Comparison of ENCODE assay signal across 26 cellular contexts in genomic region chr1:220249522-220249921, GRCh38.
"Had no signal": no experiment of that assay in that cellular context is flagged by ENCODE, and none has a peak within 500 bp of the region (broad histone marks: within the 10 kb centered on the region; RNA-seq: fewer than 3 reads in every experiment).

No MANE protein-coding gene starts in this region.

- H3K4me3 ChIP-seq: adrenal gland, colonic mucosa, SK-N-MC had no signal

- ATAC-seq: activated T-helper 17 cell treated with anti-CD3 and anti-CD28 coated beads, Interleukin-2, amount 50 U/mL, for 72 hours; Panc1; Right ventricle myocardium inferior; T-cell had no signal

- DNase-seq: activated CD4-positive, alpha-beta memory T cell treated with anti-CD3 and anti-CD28 coated beads, Interleukin-2, amount 10 ng/mL, durations not matched to agents 7 days and 5 days; activated CD4-positive, alpha-beta T cell treated with anti-CD3 and anti-CD28 coated beads, Interleukin-2, amount 50 U/mL, for 1 hour; activated CD4-positive, CD25-positive, alpha-beta regulatory T cell; activated gamma-delta T cell; activated naive CD4-positive, alpha-beta T cell treated with anti-CD3 and anti-CD28 coated beads for 36 hours; activated T-cell treated with anti-CD3 and anti-CD28 coated beads for 4 hours; activated T-cell treated with anti-CD3 and anti-CD28 coated beads, Interleukin-2, amount 50 U/mL, for 48 hours; adrenal gland; anterior cingulate cortex; cerebellar nuclear complex; colonic mucosa; NCI-H146; NCI-H187 treated with DMSO at 0.1 percent for 48 hours; NCI-H345; NCI-H510A; NCI-H526 treated with DMSO at 0.1 percent for 48 hours; NCI-H82; RPMI8226; T-cell; T1000 had no signal

- H3K36me3 ChIP-seq: colonic mucosa had no signal

- H3K27me3 ChIP-seq: adrenal gland, colonic mucosa had no signal

- H3K27ac Mint-ChIP-seq: activated CD4-positive, alpha-beta memory T cell treated with anti-CD3 and anti-CD28 coated beads, Interleukin-2, amount 10 ng/mL, durations not matched to agents 7 days and 5 days; activated naive CD4-positive, alpha-beta T cell treated with anti-CD3 and anti-CD28 coated beads for 36 hours; activated naive CD8-positive, alpha-beta T cell; activated T-helper 17 cell treated with anti-CD3 and anti-CD28 coated beads, Interleukin-2, amount 50 U/mL, for 72 hours; T-cell had no signal

- H3K4me1 Mint-ChIP-seq: activated CD4-positive, alpha-beta memory T cell treated with anti-CD3 and anti-CD28 coated beads, Interleukin-2, amount 10 ng/mL, durations not matched to agents 7 days and 5 days; activated T-helper 17 cell treated with anti-CD3 and anti-CD28 coated beads, Interleukin-2, amount 50 U/mL, for 72 hours had no signal

- H3K4me3 Mint-ChIP-seq: activated CD4-positive, alpha-beta memory T cell treated with anti-CD3 and anti-CD28 coated beads, Interleukin-2, amount 10 ng/mL, durations not matched to agents 7 days and 5 days; activated naive CD4-positive, alpha-beta T cell treated with anti-CD3 and anti-CD28 coated beads for 36 hours; activated naive CD8-positive, alpha-beta T cell; activated T-helper 17 cell treated with anti-CD3 and anti-CD28 coated beads, Interleukin-2, amount 50 U/mL, for 72 hours; T-cell had no signal

- H3K4me1 ChIP-seq: adrenal gland, colonic mucosa had no signal

- H3K27ac ChIP-seq: adrenal gland, colonic mucosa, SK-N-MC, VCaP had no signal

- H3K27me3 Mint-ChIP-seq: activated CD4-positive, alpha-beta memory T cell treated with anti-CD3 and anti-CD28 coated beads, Interleukin-2, amount 10 ng/mL, durations not matched to agents 7 days and 5 days; activated naive CD8-positive, alpha-beta T cell; activated T-helper 17 cell treated with anti-CD3 and anti-CD28 coated beads, Interleukin-2, amount 50 U/mL, for 72 hours; T-cell had no signal
